Comparison of ENCODE assay signal across 8 cellular contexts in the genomic region with DNA sequence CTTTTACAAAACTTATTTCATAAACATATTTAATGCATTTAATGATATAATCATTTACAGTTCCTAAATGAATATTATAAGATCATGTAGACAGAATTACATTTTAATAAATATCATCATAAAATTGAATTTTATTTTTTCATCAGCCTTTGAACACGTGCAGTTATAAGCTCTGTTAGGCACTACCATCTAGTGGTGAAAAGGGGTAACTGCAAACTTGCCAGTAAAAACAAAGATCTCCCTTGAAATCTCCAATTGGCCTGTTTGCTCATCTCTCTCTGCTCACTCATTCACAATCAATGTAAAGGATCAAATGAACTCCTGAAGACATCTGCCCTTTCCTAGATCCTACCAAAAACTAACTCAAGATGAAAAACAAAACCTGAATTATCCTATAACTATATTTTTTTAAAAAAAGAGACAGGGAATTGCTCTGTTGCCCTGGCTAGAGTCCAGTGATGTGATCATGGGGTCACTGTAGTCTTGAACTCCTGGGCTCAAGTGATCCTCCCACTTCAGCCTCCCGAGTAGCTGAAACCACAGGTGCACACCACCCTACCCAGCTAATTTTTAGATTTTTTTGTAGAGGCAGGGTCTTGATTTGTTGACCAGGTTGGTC. TPM values are rescaled to one million over a fixed set of nuclear protein-coding genes. Genes with fewer than 3 reads are reported as not detected.
DNase-seq lines count a peak whose midpoint lies in the region; ATAC-seq and TF ChIP-seq lines count a peak whose summit lies in the region.

No MANE protein-coding gene starts in this region.

- no peaks in the 10 kb centered on the region for H4K20me1 ChIP-seq in Loucy (ENCODE audit: insufficient read depth, low read length, poor library complexity, severe bottlenecking)

- no peak overlapping the region for H3K4me2 ChIP-seq in Loucy (ENCODE audit: low read depth, low read length, poor library complexity, severe bottlenecking)

- H3K9me2 ChIP-seq in Loucy (replicated peaks; ENCODE audit: low read depth, low read length), result no peaks in the 10 kb centered on the region

- intact Hi-C loops in Right ventricle myocardium inferior (cut with DNase I), result no loop called here
- intact Hi-C loops in cardiac septum (cut with DNase I), result no loop called here
- intact Hi-C loops in colonic mucosa (cut with DNase I), result no loop called here
- intact Hi-C loops in right lobe of liver (cut with DNase I), result no loop called here

- H2AFZ ChIP-seq in Loucy (ENCODE audit: low read length), result peak overlapping the region; percentile 77; the same call in 1 of the 2 replicates

- 0% methylated on average over 2 of the region's 2 CpGs for WGBS in right lobe of liver (ENCODE audit: insufficient coverage, low coverage, low lambda C conversion rate, missing lambda C conversion rate)

- no peaks in the 10 kb centered on the region for H3K27me3 ChIP-seq in Loucy (ENCODE audit: insufficient read depth, low read length, poor library complexity, severe bottlenecking)
- no peaks in the 10 kb centered on the region for H3K27me3 ChIP-seq in colonic mucosa
- no peaks in the 10 kb centered on the region for H3K27me3 ChIP-seq in right lobe of liver

- no peak overlapping the region for H3K9ac ChIP-seq in Loucy (ENCODE audit: low read depth, low read length, poor library complexity, severe bottlenecking)
- no peak overlapping the region for H3K9ac ChIP-seq in colonic mucosa (ENCODE audit: low read depth in 2 of 2, low read length in 2 of 2)

- ATAC-seq in Right ventricle myocardium inferior, result peak; percentile 34
- peak; percentile 85 to 91 (median 88) for ATAC-seq in right lobe of liver
- no peak for ATAC-seq in GM21717 (IDR thresholded peaks at IDR 0.05; ENCODE audit: unreplicated experiment)
- no peak for ATAC-seq in GM18505 (IDR thresholded peaks at IDR 0.05; ENCODE audit: unreplicated experiment)

- H3K4me1 ChIP-seq in Loucy (ENCODE audit: insufficient read depth, low read length, poor library complexity, severe bottlenecking) (no peaks in the 10 kb centered on the region), colonic mucosa (no peaks in the 10 kb centered on the region), right lobe of liver (no peaks in the 10 kb centered on the region)

- no peak for DNase-seq in Right ventricle myocardium inferior (ENCODE audit: missing footprints)
- DNase-seq in cardiac septum (ENCODE audit: low spot score), result no peak
- DNase-seq in SK-MEL-5 (ENCODE audit: low read depth, low spot score), result peak; percentile 77
- DNase-seq in colonic mucosa, result peak; percentile 46
- no peak for DNase-seq in right lobe of liver

- TF ChIP-seq CTCF in Loucy (conservative IDR thresholded peaks at IDR 0.05; ENCODE audit: low read length), result peak; percentile 80
- TF ChIP-seq CTCF in colonic mucosa (IDR thresholded peaks at IDR 0.05), result peak; percentile 92
- TF ChIP-seq CTCF in right lobe of liver (IDR thresholded peaks at IDR 0.05), result peak; percentile 81 to 96 (median 94)

- H3K4me3 ChIP-seq in Loucy (ENCODE audit: low read length, poor library complexity, severe bottlenecking) (no peak overlapping the region), colonic mucosa (no peak overlapping the region), right lobe of liver (no peak overlapping the region)

- no peaks in the 10 kb centered on the region for H3K36me3 ChIP-seq in Loucy (ENCODE audit: insufficient read depth, low read length)
- peaks cover 5% of the 10 kb centered on the region for H3K36me3 ChIP-seq in colonic mucosa
- H3K36me3 ChIP-seq in right lobe of liver, result peaks cover 0 to 30% (median 10%) of the 10 kb centered on the region in 4 donors

- H3K79me2 ChIP-seq in Loucy (ENCODE audit: insufficient read depth, low read length), result no peaks in the 10 kb centered on the region

- TF ChIP-seq POLR2A in right lobe of liver (IDR thresholded peaks at IDR 0.05) (no peak), GM18505 (IDR thresholded peaks at IDR 0.05; ENCODE audit: borderline replicate concordance, extremely low read depth, insufficient read depth, insufficient read length) (no peak)

- in situ Hi-C loops in SK-MEL-5 (cut with HindIII; ENCODE audit: low pct_unique_long_range_greater_than_20kb, low sequenced_read_pairs), result no loop called here

- H3K9me3 ChIP-seq in Loucy (ENCODE audit: insufficient read depth, low read depth, low read length), result no peaks in the 10 kb centered on the region
- H3K9me3 ChIP-seq in colonic mucosa, result no peaks in the 10 kb centered on the region
- H3K9me3 ChIP-seq in right lobe of liver, result no peaks in the 10 kb centered on the region

- H3K27ac ChIP-seq in colonic mucosa (no peak overlapping the region), right lobe of liver (no peak overlapping the region)

- H3F3A ChIP-seq in Loucy (ENCODE audit: low read depth), result no peaks in the 10 kb centered on the region

RNA-seq across cellular contexts. Expression of a gene that starts 31.7 kb away (rescaled TPM):
- total RNA-seq in Right ventricle myocardium inferior, result 52.2 TPM
- total RNA-seq in cardiac septum, result 20.7 TPM
- 16.4 and 17.5 TPM in 2 replicates for total RNA-seq in SK-MEL-5 (2014; rRNA removed; shearing (Covaris generic))
- polyA plus RNA-seq in SK-MEL-5 (2015; cell fraction: cytosol; rRNA removed), result 13.2 and 18.0 TPM in 2 replicates
- 10.1 and 15.1 TPM in 2 replicates for polyA plus RNA-seq in SK-MEL-5 (2015; cell fraction: nucleus; rRNA removed)
- total RNA-seq in colonic mucosa, result 10 to 100 TPM; 24.0 to 35.6 TPM
- 10 to 100 TPM; 22.6 to 40.5 (median 30.7) TPM for total RNA-seq in right lobe of liver

RNA-seq across cellular contexts. Expression of a gene that starts 43.9 kb away (rescaled TPM):
- total RNA-seq in Right ventricle myocardium inferior (not detected), cardiac septum (not detected), colonic mucosa (10 to 100 TPM; 18.1 to 29.7 TPM), right lobe of liver (under 1 TPM in 1 of 6 experiments, not detected in 5; 0.43 TPM)
- total RNA-seq in SK-MEL-5 (2014; rRNA removed; shearing (Covaris generic)), result not detected in 2 replicates
- polyA plus RNA-seq in SK-MEL-5 (2015; cell fraction: cytosol; rRNA removed), result not detected in 2 replicates
- not detected in 2 replicates for polyA plus RNA-seq in SK-MEL-5 (2015; cell fraction: nucleus; rRNA removed)

Comparison
In these comparisons a context has a peak if more than half of its experiments do, and no peak if none do; other contexts are left out.
1. ATAC-seq: peak in Right ventricle myocardium inferior (single experiment) and right lobe of liver (4 of 4); none in GM21717 (single experiment) and GM18505 (single experiment).
2. DNase-seq: peak in SK-MEL-5 (single experiment) and colonic mucosa (single experiment); none in Right ventricle myocardium inferior (single experiment), cardiac septum (single experiment) and right lobe of liver (0 of 3).
3. RNA of a gene that starts 43.9 kb away (total RNA-seq): 18.1 to 29.7 TPM in colonic mucosa; 0.43 TPM in right lobe of liver, not detected in Right ventricle myocardium inferior (single experiment), not detected in cardiac septum (single experiment) and not detected in SK-MEL-5; every median in the first group is over 10 times any median in the second.
4. Peak in every context shown above with its lines, with median percentiles within 50 percentile points of each other: CTCF ChIP-seq.